15 cellular contexts compared by ENCODE assay signal in the genomic region with DNA sequence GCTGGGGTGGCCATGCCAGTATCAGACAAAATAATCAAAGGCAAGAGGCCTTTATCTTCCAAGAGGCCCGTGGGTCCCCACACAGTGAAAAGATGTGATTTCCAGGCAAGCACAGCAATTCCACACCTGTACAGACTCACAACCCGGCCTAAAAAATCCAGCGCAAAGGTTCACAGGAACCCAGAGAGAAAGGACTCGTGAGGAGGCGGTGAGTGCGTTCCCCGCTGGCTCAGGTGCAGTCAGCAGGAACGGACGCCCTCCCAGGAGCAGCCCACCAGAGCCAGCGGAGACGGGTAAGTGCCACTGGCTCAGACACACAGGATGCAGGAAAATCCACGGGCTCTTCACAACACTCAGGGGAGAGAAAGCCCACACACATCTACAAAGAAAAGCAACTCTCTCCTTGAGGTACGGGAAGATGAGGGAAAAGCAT. TPM values are rescaled to one million over a fixed set of nuclear protein-coding genes. Genes with fewer than 3 reads are reported as not detected.
DNase-seq lines count a peak whose midpoint lies in the region; ATAC-seq, FAIRE-seq and TF ChIP-seq lines count a peak whose summit lies in the region.
"Had no signal": no experiment of that assay in that cellular context is flagged by ENCODE, and none has a peak within 500 bp of the region (broad histone marks: within the 10 kb centered on the region; RNA-seq: fewer than 3 reads in every experiment).

No MANE protein-coding gene starts in this region.

- H3K9ac ChIP-seq in endothelial cell of umbilical vein (replicated peaks; ENCODE audit: extremely low read depth, insufficient read depth, low read length) (no peak overlapping the region), stomach smooth muscle (ENCODE audit: low read length in 2 of 2) (no peak overlapping the region), MM.1S (ENCODE audit: low read length) (no peak overlapping the region)

- FAIRE-seq in endothelial cell of umbilical vein (lab: Jason Lieb, UNC), result peak; percentile 40
- FAIRE-seq: astrocyte, G401.6 had no signal

- no peak for TF ChIP-seq POLR2A in endothelial cell of umbilical vein (IDR thresholded peaks at IDR 0.05; ENCODE audit: low read depth, low read length)

- H3K4me1 ChIP-seq in endothelial cell of umbilical vein (ENCODE audit: control insufficient read depth, extremely low read depth, insufficient read depth, low read length) (peaks cover 12% of the 10 kb centered on the region), stomach smooth muscle (ENCODE audit: control insufficient read depth, insufficient read depth, low read length) (peaks cover 80% of the 10 kb centered on the region), MM.1S (ENCODE audit: low read length) (0 out of 2 replicates have a peak, but pooled peaks cover under 1% of the 10 kb centered on the region)
- H3K4me1 ChIP-seq: SJCRH30 had no signal

- CTCF ChIA-PET in endothelial cell of umbilical vein (lab: Charles Lee), result interaction anchor here (1.2 kb wide), 1 partner anchor 12 kb away, joined by 3 read pairs; no protein-coding TSS in a partner anchor

- POLR2A ChIA-PET in endothelial cell of umbilical vein (lab: Charles Lee), result no interaction called here

- H3K36me3 ChIP-seq in endothelial cell of umbilical vein (ENCODE audit: control insufficient read depth in 2 of 2, extremely low read depth in 1 of 2, insufficient read depth in 2 of 2, low read length in 2 of 2) (peaks cover 0 to 4% of the 10 kb centered on the region in 2 experiments), stomach smooth muscle (ENCODE audit: control insufficient read depth in 2 of 2, insufficient read depth in 2 of 2, low read length in 2 of 2) (peaks cover 0 to 2% of the 10 kb centered on the region in 2 donors), MM.1S (replicated peaks; ENCODE audit: insufficient read depth, low read length) (no peaks in the 10 kb centered on the region)
- H3K36me3 ChIP-seq: SJCRH30 had no signal

- H4K20me1 ChIP-seq in endothelial cell of umbilical vein (replicated peaks; ENCODE audit: control insufficient read depth, extremely low read depth, insufficient read depth, low read length) (no peaks in the 10 kb centered on the region), MM.1S (ENCODE audit: insufficient read depth, low read length) (no peaks in the 10 kb centered on the region)

- peaks cover 10% of the 10 kb centered on the region for H3K4me1 Mint-ChIP-seq in mesothelial cell of epicardium

- DNase-seq in activated CD8-positive, alpha-beta memory T cell treated with anti-CD3 and anti-CD28 coated beads for 24 hours, result peak; percentile 47
- no peak for DNase-seq in activated CD8-positive, alpha-beta memory T cell treated with anti-CD3 and anti-CD28 coated beads, Interleukin-2, amount 50 U/mL, for 4 hours
- DNase-seq in endothelial cell of umbilical vein (ENCODE audit: low read depth, low spot score), result no peak
- DNase-seq in mesothelial cell of epicardium (ENCODE audit: low spot score in 2 of 2, unreplicated experiment in 2 of 2), result peak in 1 of 2 experiments; percentile 32
- DNase-seq in NCI-H1436 (lab: John Stamatoyannopoulos, UW), result no peak
- DNase-seq in MM.1S, result no peak
- DNase-seq: activated gamma-delta T cell treated with Interleukin-2 at 50 U/mL for 16 hours, COR-L47, mammary epithelial cell, NCI-H1417 treated with DMSO at 0.1 percent for 48 hours, SJCRH30 had no signal

- TF ChIP-seq CTCF in endothelial cell of umbilical vein (IDR thresholded peaks at IDR 0.05; ENCODE audit: extremely low read depth in 1 of 2, insufficient read depth in 1 of 2, low read depth in 1 of 2, low read length in 2 of 2), result no peak
- no peak for TF ChIP-seq CTCF in mesothelial cell of epicardium (IDR thresholded peaks at IDR 0.05; ENCODE audit: unreplicated experiment)
- no peak for TF ChIP-seq CTCF in MM.1S (IDR thresholded peaks at IDR 0.05; ENCODE audit: low read length)

- H3K79me2 ChIP-seq in endothelial cell of umbilical vein (ENCODE audit: control insufficient read depth, insufficient read depth, low read length) (peaks cover 73% of the 10 kb centered on the region), MM.1S (ENCODE audit: low read length) (peaks cover 88% of the 10 kb centered on the region)

- ATAC-seq in HG03095 (IDR thresholded peaks at IDR 0.05; ENCODE audit: unreplicated experiment), result no peak

- no peaks in the 10 kb centered on the region for H3K9me1 ChIP-seq in endothelial cell of umbilical vein (replicated peaks; ENCODE audit: control insufficient read depth, extremely low read depth, insufficient read depth, low read length)

- H3K9me3 Mint-ChIP-seq in mesothelial cell of epicardium, result no peaks in the 10 kb centered on the region

- no peak overlapping the region for H3K4me3 Mint-ChIP-seq in mesothelial cell of epicardium

- intact Hi-C loops in endothelial cell of umbilical vein (cut with micrococcal nuclease), result loop anchor here (10.0 kb wide), 2 partner anchors 80 to 270 kb away; a partner anchor contains a TSS

- no peak overlapping the region for H3K27ac ChIP-seq in endothelial cell of umbilical vein (ENCODE audit: insufficient read depth, low read depth, low read length)
- H3K27ac ChIP-seq in stomach smooth muscle (ENCODE audit: low read length), result peak overlapping the region; percentile 11
- no peak overlapping the region for H3K27ac ChIP-seq in MM.1S (ENCODE audit: low read length)
- H3K27ac ChIP-seq: SJCRH30 had no signal

- H3K4me2 ChIP-seq in endothelial cell of umbilical vein (ENCODE audit: insufficient read depth, low read length) (no peak overlapping the region), MM.1S (ENCODE audit: low read depth, low read length) (no peak overlapping the region)

- H2AFZ ChIP-seq in endothelial cell of umbilical vein (ENCODE audit: low read depth, low read length), result no peak overlapping the region
- H2AFZ ChIP-seq in MM.1S (ENCODE audit: low read length), result no peak overlapping the region

- peak overlapping the region; percentile 14 for H3K27ac Mint-ChIP-seq in mesothelial cell of epicardium

- H3K4me3 ChIP-seq in endothelial cell of umbilical vein (replicated peaks in 1 of 3; ENCODE audit: insufficient read depth in 1 of 3, low read depth in 1 of 3, low read length in 3 of 3), result no peak overlapping the region
- no peak overlapping the region for H3K4me3 ChIP-seq in stomach smooth muscle (ENCODE audit: low read length in 2 of 2)
- no peak overlapping the region for H3K4me3 ChIP-seq in MM.1S (ENCODE audit: low read length)
- H3K4me3 ChIP-seq: SJCRH30 had no signal

- peaks cover 3% of the 10 kb centered on the region for H3K36me3 Mint-ChIP-seq in mesothelial cell of epicardium

- dilution Hi-C loops in endothelial cell of umbilical vein (cut with MboI; ENCODE audit: extremely low pct_ligation_motif_present, low sequenced_read_pairs), result no loop called here

- BruUV-seq in endothelial cell of umbilical vein (replicated peaks; lab: Mats Ljungman, UMichigan), result no TSS peak

- H3K9me2 ChIP-seq in MM.1S (replicated peaks; ENCODE audit: insufficient read depth, low read length), result no peaks in the 10 kb centered on the region

- H3K9me3 ChIP-seq in endothelial cell of umbilical vein (replicated peaks; ENCODE audit: control insufficient read depth, insufficient read depth, low read length) (no peaks in the 10 kb centered on the region), stomach smooth muscle (ENCODE audit: control insufficient read depth in 2 of 2, low read length in 2 of 2) (no peaks in the 10 kb centered on the region), MM.1S (replicated peaks; ENCODE audit: insufficient read depth, low read length) (no peaks in the 10 kb centered on the region)
- H3K9me3 ChIP-seq: SJCRH30 had no signal

- H3K27me3 ChIP-seq in endothelial cell of umbilical vein (ENCODE audit: control insufficient read depth in 2 of 2, insufficient read depth in 2 of 2, low read length in 2 of 2) (no peaks in the 10 kb centered on the region), stomach smooth muscle (ENCODE audit: control insufficient read depth in 1 of 2, insufficient read depth in 2 of 2, low read length in 2 of 2) (no peaks in the 10 kb centered on the region), MM.1S (replicated peaks; ENCODE audit: insufficient read depth, low read length) (no peaks in the 10 kb centered on the region)
- H3K27me3 ChIP-seq: SJCRH30 had no signal

- no peaks in the 10 kb centered on the region for H3K27me3 Mint-ChIP-seq in mesothelial cell of epicardium (ENCODE audit: low read depth)

- peaks cover 2% of the 10 kb centered on the region; the same call in 1 of the 2 replicates for H3F3A ChIP-seq in MM.1S (ENCODE audit: insufficient read depth, low read length)

TF ChIP-seq in endothelial cell of umbilical vein, 7 proteins besides CTCF, POLR2A, EP300 and RAD21:
- no peak for TF ChIP-seq EZH2 (IDR thresholded peaks at IDR 0.05; ENCODE audit: borderline replicate concordance, low read depth, low read length, severe bottlenecking)
- no peak for TF ChIP-seq FOS (IDR thresholded peaks at IDR 0.05; ENCODE audit: borderline replicate concordance, insufficient read depth, low read length)
- TF ChIP-seq POLR2AphosphoS5 (IDR thresholded peaks at IDR 0.05; ENCODE audit: insufficient read depth, low read depth, low read length), result no peak
- TF ChIP-seq, protein P1, sequence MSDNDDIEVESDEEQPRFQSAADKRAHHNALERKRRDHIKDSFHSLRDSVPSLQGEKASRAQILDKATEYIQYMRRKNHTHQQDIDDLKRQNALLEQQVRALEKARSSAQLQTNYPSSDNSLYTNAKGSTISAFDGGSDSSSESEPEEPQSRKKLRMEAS (IDR thresholded peaks at IDR 0.05; ENCODE audit: insufficient read depth, insufficient read length), result no peak
- no peak for TF ChIP-seq JUN (IDR thresholded peaks at IDR 0.05; ENCODE audit: borderline replicate concordance, insufficient read depth, insufficient read length, low read depth)
- TF ChIP-seq GATA2 (IDR thresholded peaks at IDR 0.05; ENCODE audit: insufficient read depth, insufficient read length, low read depth, low read length), result no peak
- no peak for TF ChIP-seq MYC (IDR thresholded peaks at IDR 0.05; ENCODE audit: low read depth, low read length)

RNA-seq across cellular contexts. Expression of a gene that starts 4.4 kb away (rescaled TPM):
- total RNA-seq in endothelial cell of umbilical vein, result 49.1 and 49.6 TPM in 2 replicates
- 64.8 and 107 TPM in 2 replicates for polyA plus RNA-seq in endothelial cell of umbilical vein
- 39.1 and 48.5 TPM in 2 replicates for polyA plus RNA-seq in endothelial cell of umbilical vein (2011; cell fraction: cytosol; rRNA removed)
- polyA plus RNA-seq in endothelial cell of umbilical vein (2011; cell fraction: nucleus; rRNA removed), result 26.2 and 38.1 TPM in 2 replicates
- polyA plus RNA-seq in endothelial cell of umbilical vein (2012), result 31.6 and 47.0 TPM in 2 replicates
- polyA minus RNA-seq in endothelial cell of umbilical vein, result 49.2 and 76.4 TPM in 2 replicates
- polyA minus RNA-seq in endothelial cell of umbilical vein (2011; cell fraction: cytosol; rRNA and poly(A)+ RNA removed), result 7.6 TPM
- polyA minus RNA-seq in endothelial cell of umbilical vein (2011; cell fraction: nucleus; rRNA and poly(A)+ RNA removed), result 18.6 and 25.3 TPM in 2 replicates
- total RNA-seq in mesothelial cell of epicardium, result 40.4 to 43.9 TPM (median 43.2 TPM) in 3 replicates
